ENCODE assay signal across 29 cellular contexts in genomic region chr19:763181-763580, GRCh38. TPM values are rescaled to one million over a fixed set of nuclear protein-coding genes. Genes with fewer than 3 reads are reported as not detected.
"Had no signal": no experiment of that assay in that cellular context is flagged by ENCODE, and none has a peak within 500 bp of the region (broad histone marks: within the 10 kb centered on the region; RNA-seq: fewer than 3 reads in every experiment).

No MANE protein-coding gene starts in this region.

- DNase-seq: colonic mucosa; cortex of kidney; effector CD8-positive, alpha-beta T cell; effector memory CD8-positive, alpha-beta T cell; endodermal cell; erythroblast; esophagus squamous epithelium; foreskin fibroblast; foreskin melanocyte; gastrocnemius medialis; glutamatergic neuron; head of caudate nucleus; heart right ventricle; hippocampal formation; left cardiac atrium; left lung; left ventricle myocardium superior; lower lobe of right lung; mesenchymal stem cell; mucosa of descending colon; naive B cell had no signal

- H3K27ac ChIP-seq: colonic mucosa, epithelial cell of prostate, esophagus squamous epithelium, gastrocnemius medialis, heart right ventricle, left lung, lower lobe of right lung had no signal

- ATAC-seq: effector memory CD8-positive, alpha-beta T cell; esophagus mucosa; gastrocnemius medialis; heart right ventricle; left cardiac atrium; left lung; left ventricle myocardium superior; lower lobe of right lung; mucosa of descending colon had no signal

- FAIRE-seq: endometrium, islet of Langerhans, keratinocyte had no signal

- H3K27me3 ChIP-seq: colonic mucosa, left lung had no signal

- H3K4me3 ChIP-seq: colonic mucosa, esophagus squamous epithelium, gastrocnemius medialis, heart right ventricle, left lung, lower lobe of right lung, mucosa of descending colon had no signal

- H3K4me1 ChIP-seq: colonic mucosa, esophagus squamous epithelium, gastrocnemius medialis, heart right ventricle, left lung, lower lobe of right lung had no signal

- H3K9me3 ChIP-seq: colonic mucosa, gastrocnemius medialis, lower lobe of right lung, mucosa of descending colon had no signal

- H3K36me3 ChIP-seq: colonic mucosa, esophagus squamous epithelium, gastrocnemius medialis, heart right ventricle, lower lobe of right lung had no signal

RNA-seq across cellular contexts. Expression of gene MISP, which starts 12.3 kb away (rescaled TPM):
- total RNA-seq: dermis microvascular lymphatic vessel endothelial cell, heart right ventricle, left ventricle myocardium superior had no signal

RNA-seq across cellular contexts. Expression of gene PALM, which starts 54.4 kb away (rescaled TPM):
- polyA plus RNA-seq: keratinocyte had no signal

RNA-seq across cellular contexts. Expression of gene PLPPR3, which starts 58.6 kb away (rescaled TPM):
- total RNA-seq: esophagus mucosa, esophagus squamous epithelium, gastrocnemius medialis, heart right ventricle, left ventricle myocardium superior, lower leg skin, mesenteric fat pad had no signal
- polyA plus RNA-seq: heart right ventricle, keratinocyte had no signal
